ENCODE assay signal across 16 cellular contexts in genomic region chr14:63890553-63890952, GRCh38. TPM values are rescaled to one million over a fixed set of nuclear protein-coding genes. Genes with fewer than 3 reads are reported as not detected.
DNase-seq lines count a peak whose midpoint lies in the region; ATAC-seq and TF ChIP-seq lines count a peak whose summit lies in the region.
"Had no signal": no experiment of that assay in that cellular context is flagged by ENCODE, and none has a peak within 500 bp of the region (broad histone marks: within the 10 kb centered on the region; RNA-seq: fewer than 3 reads in every experiment).

No MANE protein-coding gene starts in this region.

- no peak overlapping the region for H3K4me3 ChIP-seq in OCI-LY7 (ENCODE audit: low read depth, low read length, poor library complexity, severe bottlenecking)
- no peak overlapping the region for H3K4me3 ChIP-seq in esophagus muscularis mucosa
- H3K4me3 ChIP-seq in osteoblast (ENCODE audit: insufficient read depth, low read length): no peak overlapping the region
- H3K4me3 ChIP-seq: adrenal gland had no signal

- no peak for ATAC-seq in HG03196 (IDR thresholded peaks at IDR 0.05; ENCODE audit: unreplicated experiment)
- ATAC-seq in GM21825 (IDR thresholded peaks at IDR 0.05; ENCODE audit: unreplicated experiment): no peak

- no peak for TF ChIP-seq EP300 in esophagus muscularis mucosa (IDR thresholded peaks at IDR 0.05)

- 92% methylated on average over 1 of the region's 1 CpG for WGBS in esophagus muscularis mucosa

- H3K9me3 ChIP-seq in OCI-LY7 (ENCODE audit: low read length): no peaks in the 10 kb centered on the region
- H3K9me3 ChIP-seq in esophagus muscularis mucosa: no peaks in the 10 kb centered on the region
- H3K9me3 ChIP-seq in osteoblast (ENCODE audit: low read depth, low read length): no peaks in the 10 kb centered on the region
- H3K9me3 ChIP-seq: adrenal gland had no signal

- H4K20me1 ChIP-seq in OCI-LY7 (ENCODE audit: insufficient read depth, low read length) (peaks cover 6% of the 10 kb centered on the region; the same call in 1 of the 2 replicates), osteoblast (ENCODE audit: insufficient read depth, low read length) (no peaks in the 10 kb centered on the region)

- peaks cover 40% of the 10 kb centered on the region for H3K4me1 ChIP-seq in OCI-LY7 (ENCODE audit: insufficient read depth, low read length, poor library complexity, severe bottlenecking)
- H3K4me1 ChIP-seq in esophagus muscularis mucosa: peaks cover 54 to 56% (median 55%) of the 10 kb centered on the region in 4 donors
- peaks cover 19% of the 10 kb centered on the region for H3K4me1 ChIP-seq in osteoblast (ENCODE audit: insufficient read depth, low read length)

- H3K27ac ChIP-seq in OCI-LY7 (ENCODE audit: low read depth, low read length, poor library complexity, severe bottlenecking): no peak overlapping the region
- H3K27ac ChIP-seq in esophagus muscularis mucosa (replicated peaks in 1 of 4): peak overlapping the region in 3 of 4 donors; percentile 33 to 48 (median 41)
- no peak overlapping the region for H3K27ac ChIP-seq in osteoblast (ENCODE audit: low read depth, low read length)

- H3K79me2 ChIP-seq in OCI-LY7 (ENCODE audit: insufficient read depth, low read depth, low read length): peaks cover 79% of the 10 kb centered on the region; the same call in 1 of the 2 replicates
- no peaks in the 10 kb centered on the region for H3K79me2 ChIP-seq in osteoblast (ENCODE audit: insufficient read depth, low read length)

- H3K27me3 ChIP-seq in esophagus muscularis mucosa (no peaks in the 10 kb centered on the region), osteoblast (ENCODE audit: insufficient read depth, low read length) (no peaks in the 10 kb centered on the region)
- H3K27me3 ChIP-seq: adrenal gland had no signal

- POLR2A ChIA-PET in OCI-LY7 (lab: Charles Lee): interaction anchor here (0.8 to 1.2 kb wide), 2 partner anchors 9 to 19 kb away, joined by 3 read pairs; no protein-coding TSS in a partner anchor

- TF ChIP-seq CTCF in Calu3 (IDR thresholded peaks at IDR 0.05; ENCODE audit: unreplicated experiment) (no peak), OCI-LY7 (conservative IDR thresholded peaks at IDR 0.05; ENCODE audit: low read length) (no peak), esophagus muscularis mucosa (IDR thresholded peaks at IDR 0.05) (no peak), osteoblast (IDR thresholded peaks at IDR 0.05; ENCODE audit: extremely low read depth, low read depth, low read length) (no peak)

- no peaks in the 10 kb centered on the region for H3K9me3 Mint-ChIP-seq in Calu3 (ENCODE audit: low read depth, unreplicated experiment)
- H3K9me3 Mint-ChIP-seq: stimulated activated naive CD8-positive, alpha-beta T cell treated with anti-CD3 and anti-CD28 coated beads, Interleukin-15, Interleukin-2, amounts not matched to agents 100 ng/mL and 50 ng/mL, for 24 hours had no signal

- peaks cover 35% of the 10 kb centered on the region for H3K4me1 Mint-ChIP-seq in Calu3 (ENCODE audit: low read depth, unreplicated experiment)

- H3K4me2 ChIP-seq in OCI-LY7 (ENCODE audit: low read length): peak overlapping the region; percentile 22
- H3K4me2 ChIP-seq in osteoblast (ENCODE audit: insufficient read depth, low read length): no peak overlapping the region

- no peaks in the 10 kb centered on the region for H3K36me3 Mint-ChIP-seq in Calu3 (ENCODE audit: insufficient read depth, unreplicated experiment)

- H3K27me3 Mint-ChIP-seq in Calu3 (ENCODE audit: unreplicated experiment): no peaks in the 10 kb centered on the region
- H3K27me3 Mint-ChIP-seq: stimulated activated naive CD8-positive, alpha-beta T cell treated with anti-CD3 and anti-CD28 coated beads, Interleukin-15, Interleukin-2, amounts not matched to agents 100 ng/mL and 50 ng/mL, for 24 hours had no signal

- DNase-seq in Calu3: no peak
- no peak for DNase-seq in OCI-LY7 (ENCODE audit: low spot score)
- DNase-seq in esophagus muscularis mucosa (ENCODE audit: extremely low spot score): no peak
- DNase-seq in osteoblast (ENCODE audit: insufficient read length, low spot score, missing footprints): no peak
- DNase-seq in GM19238 (ENCODE audit: insufficient read length, low spot score): no peak
- DNase-seq in activated CD4-positive, CD25-positive, alpha-beta regulatory T cell (lab: John Stamatoyannopoulos, UW): no peak
- DNase-seq: adrenal gland; C1 segment of cervical spinal cord; effector CD8-positive, alpha-beta T cell; MV-4-11; NCI-H446 treated with DMSO at 0.1 percent for 48 hours; SHP77 treated with DMSO at 0.1 percent for 48 hours; stimulated activated CD4-positive, alpha-beta T cell treated with anti-CD3 and anti-CD28 coated beads, Interleukin-4, amount 100 ng/mL, for 4 hours had no signal

- H3K4me3 Mint-ChIP-seq in Calu3 (ENCODE audit: low read depth, unreplicated experiment): no peak overlapping the region
- H3K4me3 Mint-ChIP-seq: stimulated activated naive CD8-positive, alpha-beta T cell treated with anti-CD3 and anti-CD28 coated beads, Interleukin-15, Interleukin-2, amounts not matched to agents 100 ng/mL and 50 ng/mL, for 24 hours had no signal

- H3K36me3 ChIP-seq in OCI-LY7 (ENCODE audit: insufficient read depth, low read length) (peaks cover 7% of the 10 kb centered on the region), esophagus muscularis mucosa (no peaks in the 10 kb centered on the region), osteoblast (ENCODE audit: insufficient read depth, low read length) (no peaks in the 10 kb centered on the region)
- H3K36me3 ChIP-seq: adrenal gland had no signal

- no peaks in the 10 kb centered on the region for H3K9me2 ChIP-seq in OCI-LY7 (ENCODE audit: insufficient read depth, low read length)

- H3K27ac Mint-ChIP-seq in Calu3 (ENCODE audit: unreplicated experiment): peak overlapping the region; percentile 50
- H3K27ac Mint-ChIP-seq: stimulated activated naive CD8-positive, alpha-beta T cell treated with anti-CD3 and anti-CD28 coated beads, Interleukin-15, Interleukin-2, amounts not matched to agents 100 ng/mL and 50 ng/mL, for 24 hours had no signal

- no TSS peak for BruUV-seq in Calu3 (replicated peaks; lab: Mats Ljungman, UMichigan)
- no TSS peak for BruUV-seq in OCI-LY7 (replicated peaks; lab: Mats Ljungman, UMichigan)

- H2AFZ ChIP-seq in OCI-LY7 (ENCODE audit: low read length) (no peak overlapping the region), osteoblast (ENCODE audit: low read length) (peak overlapping the region; percentile 49)

- CTCF ChIA-PET in Calu3 (lab: Charles Lee): no interaction called here
- CTCF ChIA-PET in OCI-LY7 (lab: Charles Lee; ENCODE audit: unreplicated experiment): no interaction called here

- no peak for TF ChIP-seq POLR2A in esophagus muscularis mucosa (IDR thresholded peaks at IDR 0.05; ENCODE audit: low read depth)

- intact Hi-C loops in Calu3 (cut with micrococcal nuclease; ENCODE audit: unreplicated experiment) (no loop called here), OCI-LY7 (cut with micrococcal nuclease; ENCODE audit: unreplicated experiment) (no loop called here), esophagus muscularis mucosa (cut with DNase I) (no loop called here)

RNA-seq across cellular contexts. Expression of gene SYNE2, which starts 37.7 kb away (rescaled TPM):
- total RNA-seq in Calu3 (2022) (142 and 171 TPM in 2 replicates), OCI-LY7 (2022) (212 and 232 TPM in 2 replicates), esophagus muscularis mucosa (100 to 1,000 TPM in 2 of 4 donors, 10 to 100 TPM in 2; 92.4 to 165 (median 98.3) TPM), osteoblast (8.0 and 10.1 TPM in 2 replicates)
- total RNA-seq in OCI-LY7 (2014; rRNA removed; shearing (Covaris generic)): 131 and 150 TPM in 2 replicates

Comparison
In these comparisons a context has a peak if more than half of its experiments do, and no peak if none do; other contexts are left out.
1. H3K27ac ChIP-seq: peak in esophagus muscularis mucosa (3 of 4); none in OCI-LY7 (single experiment) and osteoblast (single experiment).